Comparison of ENCODE assay signal across 1 cellular context in genomic region chr11:48019230-48019584, GRCh38.
TF ChIP-seq lines count a peak whose summit lies in the region.

No MANE protein-coding gene starts in this region.

TF ChIP-seq in WTC11, 78 proteins besides CTCF, POLR2A, EP300 and RAD21 (continued from another document):
- TF ChIP-seq, protein P1, sequence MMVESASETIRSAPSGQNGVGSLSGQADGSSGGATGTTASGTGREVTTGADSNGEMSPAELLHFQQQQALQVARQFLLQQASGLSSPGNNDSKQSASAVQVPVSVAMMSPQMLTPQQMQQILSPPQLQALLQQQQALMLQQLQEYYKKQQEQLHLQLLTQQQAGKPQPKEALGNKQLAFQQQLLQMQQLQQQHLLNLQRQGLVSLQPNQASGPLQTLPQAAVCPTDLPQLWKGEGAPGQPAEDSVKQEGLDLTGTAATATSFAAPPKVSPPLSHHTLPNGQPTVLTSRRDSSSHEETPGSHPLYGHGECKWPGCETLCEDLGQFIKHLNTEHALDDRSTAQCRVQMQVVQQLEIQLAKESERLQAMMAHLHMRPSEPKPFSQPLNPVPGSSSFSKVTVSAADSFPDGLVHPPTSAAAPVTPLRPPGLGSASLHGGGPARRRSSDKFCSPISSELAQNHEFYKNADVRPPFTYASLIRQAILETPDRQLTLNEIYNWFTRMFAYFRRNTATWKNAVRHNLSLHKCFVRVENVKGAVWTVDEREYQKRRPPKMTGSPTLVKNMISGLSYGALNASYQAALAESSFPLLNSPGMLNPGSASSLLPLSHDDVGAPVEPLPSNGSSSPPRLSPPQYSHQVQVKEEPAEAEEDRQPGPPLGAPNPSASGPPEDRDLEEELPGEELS (CRISPR knock-in tag; IDR thresholded peaks at IDR 0.05), result no peak
- TF ChIP-seq NR2C2 (CRISPR knock-in tag; IDR thresholded peaks at IDR 0.05), result no peak
- TF ChIP-seq E2F1 (CRISPR knock-in tag; IDR thresholded peaks at IDR 0.05), result no peak
- TF ChIP-seq ARID4B (CRISPR knock-in tag; IDR thresholded peaks at IDR 0.05; ENCODE audit: borderline replicate concordance), result no peak
- TF ChIP-seq ESRRA (CRISPR knock-in tag; IDR thresholded peaks at IDR 0.05; ENCODE audit: borderline replicate concordance), result no peak
- no peak for TF ChIP-seq EMX1 (CRISPR knock-in tag; IDR thresholded peaks at IDR 0.05)
- no peak for TF ChIP-seq ZNF423 (CRISPR knock-in tag; IDR thresholded peaks at IDR 0.05)
- no peak for TF ChIP-seq CBFB (CRISPR knock-in tag; IDR thresholded peaks at IDR 0.05; ENCODE audit: low read depth)
- TF ChIP-seq, protein P2, sequence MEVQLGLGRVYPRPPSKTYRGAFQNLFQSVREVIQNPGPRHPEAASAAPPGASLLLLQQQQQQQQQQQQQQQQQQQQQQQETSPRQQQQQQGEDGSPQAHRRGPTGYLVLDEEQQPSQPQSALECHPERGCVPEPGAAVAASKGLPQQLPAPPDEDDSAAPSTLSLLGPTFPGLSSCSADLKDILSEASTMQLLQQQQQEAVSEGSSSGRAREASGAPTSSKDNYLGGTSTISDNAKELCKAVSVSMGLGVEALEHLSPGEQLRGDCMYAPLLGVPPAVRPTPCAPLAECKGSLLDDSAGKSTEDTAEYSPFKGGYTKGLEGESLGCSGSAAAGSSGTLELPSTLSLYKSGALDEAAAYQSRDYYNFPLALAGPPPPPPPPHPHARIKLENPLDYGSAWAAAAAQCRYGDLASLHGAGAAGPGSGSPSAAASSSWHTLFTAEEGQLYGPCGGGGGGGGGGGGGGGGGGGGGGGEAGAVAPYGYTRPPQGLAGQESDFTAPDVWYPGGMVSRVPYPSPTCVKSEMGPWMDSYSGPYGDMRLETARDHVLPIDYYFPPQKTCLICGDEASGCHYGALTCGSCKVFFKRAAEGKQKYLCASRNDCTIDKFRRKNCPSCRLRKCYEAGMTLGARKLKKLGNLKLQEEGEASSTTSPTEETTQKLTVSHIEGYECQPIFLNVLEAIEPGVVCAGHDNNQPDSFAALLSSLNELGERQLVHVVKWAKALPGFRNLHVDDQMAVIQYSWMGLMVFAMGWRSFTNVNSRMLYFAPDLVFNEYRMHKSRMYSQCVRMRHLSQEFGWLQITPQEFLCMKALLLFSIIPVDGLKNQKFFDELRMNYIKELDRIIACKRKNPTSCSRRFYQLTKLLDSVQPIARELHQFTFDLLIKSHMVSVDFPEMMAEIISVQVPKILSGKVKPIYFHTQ (CRISPR knock-in tag; IDR thresholded peaks at IDR 0.05), result no peak
- TF ChIP-seq ZNF317 (CRISPR knock-in tag; IDR thresholded peaks at IDR 0.05; ENCODE audit: borderline replicate concordance, low read depth), result no peak
- TF ChIP-seq MXD4 (CRISPR knock-in tag; IDR thresholded peaks at IDR 0.05; ENCODE audit: borderline replicate concordance), result no peak
